Comparison of ENCODE assay signal across 18 cellular contexts in the genomic region with DNA sequence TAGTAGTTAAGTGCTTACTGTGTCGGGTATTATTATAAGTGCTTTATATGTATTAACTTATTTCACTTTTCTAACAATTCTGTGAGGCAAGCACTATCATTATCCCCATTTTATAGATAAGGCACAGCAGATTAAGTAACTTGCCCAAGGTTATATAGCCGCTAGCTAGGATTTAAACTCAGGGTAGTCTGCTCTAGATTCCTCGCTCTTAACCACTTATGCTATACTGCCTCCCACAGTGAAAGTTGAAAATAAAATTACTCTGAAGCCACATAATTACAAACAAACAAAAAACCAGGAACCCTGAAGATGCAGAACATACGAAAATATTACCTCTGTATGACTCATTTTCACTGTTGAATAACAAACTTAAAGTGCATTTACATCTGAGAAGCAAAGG. TPM values are rescaled to one million over a fixed set of nuclear protein-coding genes. Genes with fewer than 3 reads are reported as not detected.
DNase-seq lines count a peak whose midpoint lies in the region; ATAC-seq, FAIRE-seq and TF ChIP-seq lines count a peak whose summit lies in the region.
"Had no signal": no experiment of that assay in that cellular context is flagged by ENCODE, and none has a peak within 500 bp of the region (broad histone marks: within the 10 kb centered on the region; RNA-seq: fewer than 3 reads in every experiment).

No MANE protein-coding gene starts in this region.

- no peaks in the 10 kb centered on the region for H3K9me3 ChIP-seq in Loucy (ENCODE audit: insufficient read depth, low read depth, low read length)
- H3K9me3 ChIP-seq in HepG2 (ENCODE audit: low read length): no peaks in the 10 kb centered on the region
- H3K9me3 ChIP-seq in colonic mucosa: no peaks in the 10 kb centered on the region
- H3K9me3 ChIP-seq: ascending aorta, gastrocnemius medialis, sigmoid colon had no signal

- H3K4me3 ChIP-seq in Loucy (ENCODE audit: low read length, poor library complexity, severe bottlenecking) (no peak overlapping the region), cardiac fibroblast (replicated peaks in 1 of 2; ENCODE audit: low read depth in 2 of 2, low read length in 2 of 2) (no peak overlapping the region), HepG2 (replicated peaks in 1 of 3; ENCODE audit: insufficient read depth in 1 of 3, low read depth in 2 of 3, low read length in 3 of 3) (no peak overlapping the region), colonic mucosa (no peak overlapping the region)
- H3K4me3 ChIP-seq: ascending aorta; BLaER1 treated with 17β-estradiol and CSF1 and Interleukin-3, amounts not matched to agents 10 nM and 100 nM; gastrocnemius medialis; sigmoid colon had no signal

- H4K20me1 ChIP-seq in Loucy (ENCODE audit: insufficient read depth, low read length, poor library complexity, severe bottlenecking) (no peaks in the 10 kb centered on the region), HepG2 (ENCODE audit: insufficient read depth, low read length) (no peaks in the 10 kb centered on the region)

- DNase-seq in ELR (ENCODE audit: low read depth) (peak; percentile 17), cardiac fibroblast (ENCODE audit: low read depth in 2 of 2) (peak; percentile 19 to 39), HepG2 (ENCODE audit: low spot score) (no peak), colonic mucosa (no peak), cerebellar cortex (ENCODE audit: low spot score) (no peak), left colon (no peak)
- DNase-seq: activated CD4-positive, CD25-positive, alpha-beta regulatory T cell treated with anti-CD3 and anti-CD28 coated beads, Interleukin-2, amount 50 U/mL, for 72 hours; activated gamma-delta T cell treated with Interleukin-2 at 50 U/mL for 16 hours; gastrocnemius medialis; NCI-H2081 treated with DMSO at 0.1 percent for 48 hours; NCI-H774; sigmoid colon; stimulated activated CD4-positive, alpha-beta T cell treated with anti-CD3 and anti-CD28 coated beads, Interleukin-2, amount 100 ng/mL, for 48 hours; stimulated activated CD8-positive, alpha-beta memory T cell treated with anti-CD3 and anti-CD28 coated beads, Interleukin-4, amount 100 ng/mL, for 48 hours had no signal

- H3K36me3 ChIP-seq in Loucy (ENCODE audit: insufficient read depth, low read length) (no peaks in the 10 kb centered on the region), HepG2 (replicated peaks in 1 of 2; ENCODE audit: control insufficient read depth in 1 of 2, insufficient read depth in 2 of 2, low read length in 2 of 2) (no peaks in the 10 kb centered on the region), colonic mucosa (no peaks in the 10 kb centered on the region)

- CTCF ChIA-PET in HepG2 (lab: Yijun Ruan, JAX; ENCODE audit: low intra/inter-chr PET ratio, low total read pairs): no interaction called here

- in situ Hi-C loops in HepG2 (cut with HindIII; ENCODE audit: extremely low pct_ligation_motif_present, low pct_unique_long_range_greater_than_20kb): no loop called here

- H2AFZ ChIP-seq in Loucy (ENCODE audit: low read length) (no peak overlapping the region), HepG2 (ENCODE audit: low read length) (no peak overlapping the region)

- 75% methylated on average over 4 of the region's 4 CpGs for WGBS in HepG2 (ENCODE audit: low lambda C conversion rate)

- TF ChIP-seq EP300 in HepG2 (IDR thresholded peaks at IDR 0.05; ENCODE audit: low read depth in 2 of 2, low read length in 2 of 2) (no peak), HepG2 (CRISPR knock-in tag; IDR thresholded peaks at IDR 0.05; ENCODE audit: borderline replicate concordance) (no peak)

- no peak for TF ChIP-seq POLR2A in HepG2 (IDR thresholded peaks at IDR 0.05; ENCODE audit: insufficient read depth in 1 of 2, low read depth in 2 of 2, low read length in 2 of 2)

- POLR2A ChIA-PET in HepG2 (lab: Yijun Ruan, JAX): interaction anchor here (2.3 kb wide), 1 partner anchor 31 kb away, joined by 8 read pairs; no protein-coding TSS in a partner anchor

- H3K79me2 ChIP-seq in Loucy (ENCODE audit: insufficient read depth, low read length) (peaks cover 36% of the 10 kb centered on the region), HepG2 (ENCODE audit: insufficient read depth, low read length) (no peaks in the 10 kb centered on the region)

- no peak for FAIRE-seq in HepG2 (lab: Jason Lieb, UNC)
- FAIRE-seq: HTR-8/SVneo had no signal

- no TSS peak for BruUV-seq in HepG2 (replicated peaks; lab: Mats Ljungman, UMichigan)

- peaks cover 27% of the 10 kb centered on the region for H3K4me1 ChIP-seq in Loucy (ENCODE audit: insufficient read depth, low read length, poor library complexity, severe bottlenecking)
- H3K4me1 ChIP-seq in HepG2 (ENCODE audit: insufficient read depth, low read length): peaks cover 32% of the 10 kb centered on the region
- H3K4me1 ChIP-seq in colonic mucosa: no peaks in the 10 kb centered on the region

- H3K27ac ChIP-seq in HepG2 (ENCODE audit: extremely low read length, insufficient read depth, low read length) (no peak overlapping the region), colonic mucosa (no peak overlapping the region)
- H3K27ac ChIP-seq: ascending aorta; BLaER1 treated with 17β-estradiol and CSF1 and Interleukin-3, amounts not matched to agents 10 nM and 100 nM; gastrocnemius medialis; sigmoid colon had no signal

- ATAC-seq in HepG2 (no peak), left colon (no peak)
- ATAC-seq: gastrocnemius medialis had no signal

- intact Hi-C loops in HepG2 (cut with micrococcal nuclease; ENCODE audit: unreplicated experiment): loop anchor here (5.0 kb wide), 1 partner anchor 42 kb away; no protein-coding TSS in a partner anchor
- intact Hi-C loops in colonic mucosa (cut with DNase I): loop anchor here (10.0 kb wide), 2 partner anchors 75 to 185 kb away; partner anchors contain the start of gene ERCC5
- intact Hi-C loops in left colon (cut with DNase I, micrococcal nuclease): no loop called here

- H3K9ac ChIP-seq in Loucy (ENCODE audit: low read depth, low read length, poor library complexity, severe bottlenecking) (no peak overlapping the region), HepG2 (ENCODE audit: insufficient read depth, low read depth, low read length) (no peak overlapping the region), colonic mucosa (ENCODE audit: low read depth in 2 of 2, low read length in 2 of 2) (no peak overlapping the region)
- H3K9ac ChIP-seq: BLaER1 treated with 17β-estradiol and CSF1 and Interleukin-3, amounts not matched to agents 10 nM and 100 nM had no signal

- no peaks in the 10 kb centered on the region for H3K9me2 ChIP-seq in Loucy (replicated peaks; ENCODE audit: low read depth, low read length)

- H3K4me2 ChIP-seq in Loucy (ENCODE audit: low read depth, low read length, poor library complexity, severe bottlenecking) (peak overlapping the region; percentile 0), HepG2 (ENCODE audit: low read depth, low read length) (peak overlapping the region; percentile 53; the same call in 1 of the 2 replicates)

- peak; percentile 42 for TF ChIP-seq CTCF in Loucy (conservative IDR thresholded peaks at IDR 0.05; ENCODE audit: low read length)
- no peak for TF ChIP-seq CTCF in cardiac fibroblast (IDR thresholded peaks at IDR 0.05; ENCODE audit: low read depth, low read length)
- no peak for TF ChIP-seq CTCF in HepG2 (CRISPR knock-in tag; IDR thresholded peaks at IDR 0.05)
- TF ChIP-seq CTCF in colonic mucosa (IDR thresholded peaks at IDR 0.05): no peak

- H3K27me3 ChIP-seq in Loucy (ENCODE audit: insufficient read depth, low read length, poor library complexity, severe bottlenecking) (no peaks in the 10 kb centered on the region), HepG2 (ENCODE audit: control insufficient read depth in 1 of 2, insufficient read depth in 2 of 2, low read length in 2 of 2) (no peaks in the 10 kb centered on the region; a peak in 1 of 5 replicates), colonic mucosa (no peaks in the 10 kb centered on the region)
- H3K27me3 ChIP-seq: ascending aorta; BLaER1 treated with 17β-estradiol and CSF1 and Interleukin-3, amounts not matched to agents 10 nM and 100 nM; gastrocnemius medialis; sigmoid colon had no signal

- no peak for TF ChIP-seq RAD21 in HepG2 (CRISPR knock-in tag; IDR thresholded peaks at IDR 0.05)

- peaks cover 4% of the 10 kb centered on the region; the same call in 1 of the 2 replicates for H3F3A ChIP-seq in Loucy (ENCODE audit: low read depth)

RNA-seq across cellular contexts. Expression of gene TEX30, which starts 3.9 kb away (rescaled TPM):
- 0.60 and 1.2 TPM in 2 replicates for total RNA-seq in HepG2 (2016; rRNA removed; fragmentation: Illumina TruSeq; extraction: Trizol)
- total RNA-seq in HepG2 (2016; cell fraction: cytosol; rRNA removed; fragmentation: Illumina TruSeq; extraction: Trizol; ENCODE audit: low read depth): 0.79 and 1.0 TPM in 2 replicates
- 0.78 and 0.95 TPM in 2 replicates for total RNA-seq in HepG2 (2016; cell fraction: insoluble cytoplasmic fraction; rRNA removed; fragmentation: Illumina TruSeq; extraction: Trizol)
- 0.59 and 0.65 TPM in 2 replicates for total RNA-seq in HepG2 (2016; cell fraction: membrane; rRNA removed; fragmentation: Illumina TruSeq; extraction: Trizol)
- 0.62 and 0.88 TPM in 2 replicates for total RNA-seq in HepG2 (2016; cell fraction: nucleus; rRNA removed; fragmentation: Illumina TruSeq; extraction: Trizol)
- 0.77 and 1.2 TPM in 2 replicates for polyA plus RNA-seq in HepG2 (2011; rRNA removed)
- 0.36 and 0.62 TPM in 2 replicates for polyA plus RNA-seq in HepG2 (2011; cell fraction: cytosol; rRNA removed)
- polyA plus RNA-seq in HepG2 (2011; cell fraction: nucleus; rRNA removed): 0.45 and 0.53 TPM in 2 replicates
- 0.52 and 1.1 TPM in 2 replicates for polyA plus RNA-seq in HepG2 (2012)
- polyA plus RNA-seq in HepG2 (2016; cell fraction: cytosol; fragmentation: Illumina TruSeq; extraction: Trizol; ENCODE audit: low read depth): 0.61 and 0.65 TPM in 2 replicates
- 0.69 and 0.93 TPM in 2 replicates for polyA plus RNA-seq in HepG2 (2016; cell fraction: insoluble cytoplasmic fraction; fragmentation: Illumina TruSeq; extraction: Trizol; ENCODE audit: low read depth)
- polyA plus RNA-seq in HepG2 (2016; cell fraction: membrane; fragmentation: Illumina TruSeq; extraction: Trizol; ENCODE audit: low read depth): 0.56 and 1.1 TPM in 2 replicates
- 2.1 and 3.0 TPM in 2 replicates for polyA plus RNA-seq in HepG2 (2016; cell fraction: nucleus; fragmentation: Illumina TruSeq; extraction: Trizol; ENCODE audit: insufficient read depth, low read depth)
- 0.14 and 3.6 TPM in 2 replicates for polyA minus RNA-seq in HepG2 (2011; rRNA and poly(A)+ RNA removed; ENCODE audit: low replicate concordance)
- polyA minus RNA-seq in HepG2 (2011; cell fraction: cytosol; rRNA and poly(A)+ RNA removed): not detected in 2 replicates
- polyA minus RNA-seq in HepG2 (2011; cell fraction: nucleus; rRNA and poly(A)+ RNA removed): 0.26 and 0.75 TPM in 2 replicates
- total RNA-seq in colonic mucosa: 1 to 10 TPM; 3.7 to 8.3 TPM
- 1 to 10 TPM; 3.8 to 4.0 TPM for total RNA-seq in left colon

RNA-seq across cellular contexts. Expression of gene POGLUT2, which starts 29.1 kb away (rescaled TPM):
- total RNA-seq in HepG2 (2016; rRNA removed; fragmentation: Illumina TruSeq; extraction: Trizol): 15.4 and 26.1 TPM in 2 replicates
- total RNA-seq in HepG2 (2016; cell fraction: cytosol; rRNA removed; fragmentation: Illumina TruSeq; extraction: Trizol; ENCODE audit: low read depth): 3.0 and 3.3 TPM in 2 replicates
- 16.7 and 25.6 TPM in 2 replicates for total RNA-seq in HepG2 (2016; cell fraction: insoluble cytoplasmic fraction; rRNA removed; fragmentation: Illumina TruSeq; extraction: Trizol)
- total RNA-seq in HepG2 (2016; cell fraction: membrane; rRNA removed; fragmentation: Illumina TruSeq; extraction: Trizol): 6.6 and 8.3 TPM in 2 replicates
- total RNA-seq in HepG2 (2016; cell fraction: nucleus; rRNA removed; fragmentation: Illumina TruSeq; extraction: Trizol): 23.7 and 29.5 TPM in 2 replicates
- polyA plus RNA-seq in HepG2 (2011; rRNA removed): 14.7 and 18.0 TPM in 2 replicates
- 12.5 and 15.5 TPM in 2 replicates for polyA plus RNA-seq in HepG2 (2011; cell fraction: cytosol; rRNA removed)
- 6.6 and 7.4 TPM in 2 replicates for polyA plus RNA-seq in HepG2 (2011; cell fraction: nucleus; rRNA removed)
- polyA plus RNA-seq in HepG2 (2012): 16.7 and 18.1 TPM in 2 replicates
- 3.6 and 3.9 TPM in 2 replicates for polyA plus RNA-seq in HepG2 (2016; cell fraction: cytosol; fragmentation: Illumina TruSeq; extraction: Trizol; ENCODE audit: low read depth)
- polyA plus RNA-seq in HepG2 (2016; cell fraction: insoluble cytoplasmic fraction; fragmentation: Illumina TruSeq; extraction: Trizol; ENCODE audit: low read depth): 18.3 and 18.8 TPM in 2 replicates
- polyA plus RNA-seq in HepG2 (2016; cell fraction: membrane; fragmentation: Illumina TruSeq; extraction: Trizol; ENCODE audit: low read depth): 4.8 and 5.6 TPM in 2 replicates
- polyA plus RNA-seq in HepG2 (2016; cell fraction: nucleus; fragmentation: Illumina TruSeq; extraction: Trizol; ENCODE audit: insufficient read depth, low read depth): 34.9 and 35.5 TPM in 2 replicates
- polyA minus RNA-seq in HepG2 (2011; rRNA and poly(A)+ RNA removed; ENCODE audit: low replicate concordance): 8.4 and 9.1 TPM in 2 replicates
- polyA minus RNA-seq in HepG2 (2011; cell fraction: cytosol; rRNA and poly(A)+ RNA removed): 10.4 and 10.7 TPM in 2 replicates
- 11.2 and 16.7 TPM in 2 replicates for polyA minus RNA-seq in HepG2 (2011; cell fraction: nucleus; rRNA and poly(A)+ RNA removed)
- total RNA-seq in colonic mucosa: 1 to 10 TPM; 1.3 to 2.8 TPM
- total RNA-seq in left colon: 1 to 10 TPM in 1 of 2 donors, under 1 TPM in 1; 0.79 to 1.1 TPM

RNA-seq across cellular contexts. Expression of gene BIVM, which starts 29.2 kb away (rescaled TPM):
- 13.9 and 15.8 TPM in 2 replicates for total RNA-seq in HepG2 (2016; rRNA removed; fragmentation: Illumina TruSeq; extraction: Trizol)
- total RNA-seq in HepG2 (2016; cell fraction: cytosol; rRNA removed; fragmentation: Illumina TruSeq; extraction: Trizol; ENCODE audit: low read depth): 5.6 and 6.3 TPM in 2 replicates
- total RNA-seq in HepG2 (2016; cell fraction: insoluble cytoplasmic fraction; rRNA removed; fragmentation: Illumina TruSeq; extraction: Trizol): 15.3 and 16.6 TPM in 2 replicates
- total RNA-seq in HepG2 (2016; cell fraction: membrane; rRNA removed; fragmentation: Illumina TruSeq; extraction: Trizol): 14.6 and 15.0 TPM in 2 replicates
- 20.6 and 23.4 TPM in 2 replicates for total RNA-seq in HepG2 (2016; cell fraction: nucleus; rRNA removed; fragmentation: Illumina TruSeq; extraction: Trizol)
- polyA plus RNA-seq in HepG2 (2011; rRNA removed): 8.9 and 10.4 TPM in 2 replicates
- 3.3 and 5.3 TPM in 2 replicates for polyA plus RNA-seq in HepG2 (2011; cell fraction: cytosol; rRNA removed)
- polyA plus RNA-seq in HepG2 (2011; cell fraction: nucleus; rRNA removed): 12.2 and 14.7 TPM in 2 replicates
- polyA plus RNA-seq in HepG2 (2012): 7.7 and 11.4 TPM in 2 replicates
- polyA plus RNA-seq in HepG2 (2016; cell fraction: cytosol; fragmentation: Illumina TruSeq; extraction: Trizol; ENCODE audit: low read depth): 2.3 and 2.5 TPM in 2 replicates
- polyA plus RNA-seq in HepG2 (2016; cell fraction: insoluble cytoplasmic fraction; fragmentation: Illumina TruSeq; extraction: Trizol; ENCODE audit: low read depth): 16.5 and 17.6 TPM in 2 replicates
- polyA plus RNA-seq in HepG2 (2016; cell fraction: membrane; fragmentation: Illumina TruSeq; extraction: Trizol; ENCODE audit: low read depth): 8.4 and 9.0 TPM in 2 replicates
- polyA plus RNA-seq in HepG2 (2016; cell fraction: nucleus; fragmentation: Illumina TruSeq; extraction: Trizol; ENCODE audit: insufficient read depth, low read depth): 42.9 and 44.2 TPM in 2 replicates
- 2.6 and 3.1 TPM in 2 replicates for polyA minus RNA-seq in HepG2 (2011; rRNA and poly(A)+ RNA removed; ENCODE audit: low replicate concordance)
- 4.2 and 5.6 TPM in 2 replicates for polyA minus RNA-seq in HepG2 (2011; cell fraction: cytosol; rRNA and poly(A)+ RNA removed)
- polyA minus RNA-seq in HepG2 (2011; cell fraction: nucleus; rRNA and poly(A)+ RNA removed): 28.7 and 30.5 TPM in 2 replicates
- total RNA-seq in colonic mucosa: 10 to 100 TPM; 11.8 to 15.5 TPM
- 10 to 100 TPM; 14.9 to 15.1 TPM for total RNA-seq in left colon

Comparison
In these comparisons a context has a peak if more than half of its experiments do, and no peak if none do; other contexts are left out.
1. DNase-seq: peak in ELR (single experiment) and cardiac fibroblast (2 of 2); none in HepG2 (single experiment), colonic mucosa (single experiment), cerebellar cortex (single experiment) and left colon (0 of 2).
2. intact Hi-C loops: an anchor here in HepG2 (5.0 kb wide) and colonic mucosa (10.0 kb wide); none called in left colon.